Comparison of ENCODE assay signal across 1 cellular context in the genomic region with DNA sequence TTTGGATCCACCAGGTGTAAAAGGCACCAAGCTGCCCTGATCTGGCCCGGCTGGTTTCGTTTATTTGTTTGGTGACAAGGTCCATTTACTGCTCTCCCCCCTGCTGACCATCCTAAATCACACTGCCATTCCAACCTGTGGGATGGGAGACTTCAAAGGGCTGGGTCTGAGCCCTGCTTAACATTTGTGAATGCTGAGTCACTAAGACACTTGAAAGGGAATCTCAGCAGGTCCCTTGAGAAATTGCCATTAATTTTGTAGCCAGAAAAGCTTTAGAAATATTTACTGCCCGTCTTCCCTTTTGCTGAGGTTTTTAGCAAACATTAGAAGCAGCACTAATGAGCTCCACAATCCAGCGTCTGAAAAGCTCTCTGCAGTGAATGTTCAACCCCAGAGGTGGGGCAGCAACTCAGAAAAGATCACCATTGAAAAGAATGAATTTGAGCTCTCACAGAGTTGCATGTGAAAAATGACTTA.
TF ChIP-seq lines count a peak whose summit lies in the region.

No MANE protein-coding gene starts in this region.

TF ChIP-seq in H1, 55 proteins besides CTCF, POLR2A, EP300 and RAD21 (continued from another document):
- peak; percentile 44 for TF ChIP-seq CTBP2 (IDR thresholded peaks at IDR 0.05; ENCODE audit: borderline replicate concordance, insufficient read depth, insufficient read length, low read length)
- TF ChIP-seq BRCA1 (IDR thresholded peaks at IDR 0.05; ENCODE audit: low read depth, low read length), result no peak
- TF ChIP-seq CBX5 (IDR thresholded peaks at IDR 0.05; ENCODE audit: low read depth, low read length), result no peak
- no peak for TF ChIP-seq SP2 (IDR thresholded peaks at IDR 0.05; ENCODE audit: low read length)
- TF ChIP-seq SIN3A (conservative IDR thresholded peaks at IDR 0.05 in 1 of 2, IDR thresholded peaks at IDR 0.05 in 1 of 2; ENCODE audit: low read depth in 1 of 2, low read length in 2 of 2), result no peak
- no peak for TF ChIP-seq CHD2 (IDR thresholded peaks at IDR 0.05; ENCODE audit: low read length)
- no peak for TF ChIP-seq CREB1 (IDR thresholded peaks at IDR 0.05)
- TF ChIP-seq POLR2AphosphoS5 (IDR thresholded peaks at IDR 0.05; ENCODE audit: low read depth, low read length), result no peak
- 0 out of 2 replicates have a peak, but pooled peaks have one; percentile 74 for TF ChIP-seq TCF12 (IDR thresholded peaks at IDR 0.05; ENCODE audit: low read depth, low read length)
- peak; percentile 64 for TF ChIP-seq YY1 (IDR thresholded peaks at IDR 0.05; ENCODE audit: low read depth, low read length)
- TF ChIP-seq EZH2 (IDR thresholded peaks at IDR 0.05; ENCODE audit: low read depth, low read length, severe bottlenecking), result no peak
- no peak for TF ChIP-seq RNF2 (IDR thresholded peaks at IDR 0.05; ENCODE audit: borderline replicate concordance, low read depth, low read length, missing control alignments, poor library complexity, severe bottlenecking)
- TF ChIP-seq, protein P1, sequence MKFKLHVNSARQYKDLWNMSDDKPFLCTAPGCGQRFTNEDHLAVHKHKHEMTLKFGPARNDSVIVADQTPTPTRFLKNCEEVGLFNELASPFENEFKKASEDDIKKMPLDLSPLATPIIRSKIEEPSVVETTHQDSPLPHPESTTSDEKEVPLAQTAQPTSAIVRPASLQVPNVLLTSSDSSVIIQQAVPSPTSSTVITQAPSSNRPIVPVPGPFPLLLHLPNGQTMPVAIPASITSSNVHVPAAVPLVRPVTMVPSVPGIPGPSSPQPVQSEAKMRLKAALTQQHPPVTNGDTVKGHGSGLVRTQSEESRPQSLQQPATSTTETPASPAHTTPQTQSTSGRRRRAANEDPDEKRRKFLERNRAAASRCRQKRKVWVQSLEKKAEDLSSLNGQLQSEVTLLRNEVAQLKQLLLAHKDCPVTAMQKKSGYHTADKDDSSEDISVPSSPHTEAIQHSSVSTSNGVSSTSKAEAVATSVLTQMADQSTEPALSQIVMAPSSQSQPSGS (IDR thresholded peaks at IDR 0.05; ENCODE audit: low read length), result no peak
- peak; percentile 91 for TF ChIP-seq MAFK (IDR thresholded peaks at IDR 0.05; ENCODE audit: low read depth, low read length)
- TF ChIP-seq POU5F1 (IDR thresholded peaks at IDR 0.05; ENCODE audit: low read depth, low read length), result no peak
- TF ChIP-seq, protein P2, sequence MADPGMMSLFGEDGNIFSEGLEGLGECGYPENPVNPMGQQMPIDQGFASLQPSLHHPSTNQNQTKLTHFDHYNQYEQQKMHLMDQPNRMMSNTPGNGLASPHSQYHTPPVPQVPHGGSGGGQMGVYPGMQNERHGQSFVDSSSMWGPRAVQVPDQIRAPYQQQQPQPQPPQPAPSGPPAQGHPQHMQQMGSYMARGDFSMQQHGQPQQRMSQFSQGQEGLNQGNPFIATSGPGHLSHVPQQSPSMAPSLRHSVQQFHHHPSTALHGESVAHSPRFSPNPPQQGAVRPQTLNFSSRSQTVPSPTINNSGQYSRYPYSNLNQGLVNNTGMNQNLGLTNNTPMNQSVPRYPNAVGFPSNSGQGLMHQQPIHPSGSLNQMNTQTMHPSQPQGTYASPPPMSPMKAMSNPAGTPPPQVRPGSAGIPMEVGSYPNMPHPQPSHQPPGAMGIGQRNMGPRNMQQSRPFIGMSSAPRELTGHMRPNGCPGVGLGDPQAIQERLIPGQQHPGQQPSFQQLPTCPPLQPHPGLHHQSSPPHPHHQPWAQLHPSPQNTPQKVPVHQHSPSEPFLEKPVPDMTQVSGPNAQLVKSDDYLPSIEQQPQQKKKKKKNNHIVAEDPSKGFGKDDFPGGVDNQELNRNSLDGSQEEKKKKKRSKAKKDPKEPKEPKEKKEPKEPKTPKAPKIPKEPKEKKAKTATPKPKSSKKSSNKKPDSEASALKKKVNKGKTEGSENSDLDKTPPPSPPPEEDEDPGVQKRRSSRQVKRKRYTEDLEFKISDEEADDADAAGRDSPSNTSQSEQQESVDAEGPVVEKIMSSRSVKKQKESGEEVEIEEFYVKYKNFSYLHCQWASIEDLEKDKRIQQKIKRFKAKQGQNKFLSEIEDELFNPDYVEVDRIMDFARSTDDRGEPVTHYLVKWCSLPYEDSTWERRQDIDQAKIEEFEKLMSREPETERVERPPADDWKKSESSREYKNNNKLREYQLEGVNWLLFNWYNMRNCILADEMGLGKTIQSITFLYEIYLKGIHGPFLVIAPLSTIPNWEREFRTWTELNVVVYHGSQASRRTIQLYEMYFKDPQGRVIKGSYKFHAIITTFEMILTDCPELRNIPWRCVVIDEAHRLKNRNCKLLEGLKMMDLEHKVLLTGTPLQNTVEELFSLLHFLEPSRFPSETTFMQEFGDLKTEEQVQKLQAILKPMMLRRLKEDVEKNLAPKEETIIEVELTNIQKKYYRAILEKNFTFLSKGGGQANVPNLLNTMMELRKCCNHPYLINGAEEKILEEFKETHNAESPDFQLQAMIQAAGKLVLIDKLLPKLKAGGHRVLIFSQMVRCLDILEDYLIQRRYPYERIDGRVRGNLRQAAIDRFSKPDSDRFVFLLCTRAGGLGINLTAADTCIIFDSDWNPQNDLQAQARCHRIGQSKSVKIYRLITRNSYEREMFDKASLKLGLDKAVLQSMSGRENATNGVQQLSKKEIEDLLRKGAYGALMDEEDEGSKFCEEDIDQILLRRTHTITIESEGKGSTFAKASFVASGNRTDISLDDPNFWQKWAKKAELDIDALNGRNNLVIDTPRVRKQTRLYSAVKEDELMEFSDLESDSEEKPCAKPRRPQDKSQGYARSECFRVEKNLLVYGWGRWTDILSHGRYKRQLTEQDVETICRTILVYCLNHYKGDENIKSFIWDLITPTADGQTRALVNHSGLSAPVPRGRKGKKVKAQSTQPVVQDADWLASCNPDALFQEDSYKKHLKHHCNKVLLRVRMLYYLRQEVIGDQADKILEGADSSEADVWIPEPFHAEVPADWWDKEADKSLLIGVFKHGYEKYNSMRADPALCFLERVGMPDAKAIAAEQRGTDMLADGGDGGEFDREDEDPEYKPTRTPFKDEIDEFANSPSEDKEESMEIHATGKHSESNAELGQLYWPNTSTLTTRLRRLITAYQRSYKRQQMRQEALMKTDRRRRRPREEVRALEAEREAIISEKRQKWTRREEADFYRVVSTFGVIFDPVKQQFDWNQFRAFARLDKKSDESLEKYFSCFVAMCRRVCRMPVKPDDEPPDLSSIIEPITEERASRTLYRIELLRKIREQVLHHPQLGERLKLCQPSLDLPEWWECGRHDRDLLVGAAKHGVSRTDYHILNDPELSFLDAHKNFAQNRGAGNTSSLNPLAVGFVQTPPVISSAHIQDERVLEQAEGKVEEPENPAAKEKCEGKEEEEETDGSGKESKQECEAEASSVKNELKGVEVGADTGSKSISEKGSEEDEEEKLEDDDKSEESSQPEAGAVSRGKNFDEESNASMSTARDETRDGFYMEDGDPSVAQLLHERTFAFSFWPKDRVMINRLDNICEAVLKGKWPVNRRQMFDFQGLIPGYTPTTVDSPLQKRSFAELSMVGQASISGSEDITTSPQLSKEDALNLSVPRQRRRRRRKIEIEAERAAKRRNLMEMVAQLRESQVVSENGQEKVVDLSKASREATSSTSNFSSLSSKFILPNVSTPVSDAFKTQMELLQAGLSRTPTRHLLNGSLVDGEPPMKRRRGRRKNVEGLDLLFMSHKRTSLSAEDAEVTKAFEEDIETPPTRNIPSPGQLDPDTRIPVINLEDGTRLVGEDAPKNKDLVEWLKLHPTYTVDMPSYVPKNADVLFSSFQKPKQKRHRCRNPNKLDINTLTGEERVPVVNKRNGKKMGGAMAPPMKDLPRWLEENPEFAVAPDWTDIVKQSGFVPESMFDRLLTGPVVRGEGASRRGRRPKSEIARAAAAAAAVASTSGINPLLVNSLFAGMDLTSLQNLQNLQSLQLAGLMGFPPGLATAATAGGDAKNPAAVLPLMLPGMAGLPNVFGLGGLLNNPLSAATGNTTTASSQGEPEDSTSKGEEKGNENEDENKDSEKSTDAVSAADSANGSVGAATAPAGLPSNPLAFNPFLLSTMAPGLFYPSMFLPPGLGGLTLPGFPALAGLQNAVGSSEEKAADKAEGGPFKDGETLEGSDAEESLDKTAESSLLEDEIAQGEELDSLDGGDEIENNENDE (IDR thresholded peaks at IDR 0.05; ENCODE audit: insufficient replicate concordance, low read length), result peak; percentile 47
- peak; percentile 55 for TF ChIP-seq NANOG (IDR thresholded peaks at IDR 0.05; ENCODE audit: insufficient read depth, low read depth, low read length, poor library complexity, severe bottlenecking)
- no peak for TF ChIP-seq RFX5 (IDR thresholded peaks at IDR 0.05; ENCODE audit: borderline replicate concordance, low read depth, low read length)
- TF ChIP-seq TAF7 (optimal IDR thresholded peaks at IDR 0.05; ENCODE audit: borderline replicate concordance, low read depth, low read length), result no peak
- peak; percentile 82 for TF ChIP-seq JUN (IDR thresholded peaks at IDR 0.05; ENCODE audit: low read depth, low read length)
- no peak for TF ChIP-seq SUZ12 (IDR thresholded peaks at IDR 0.05; ENCODE audit: low read length)
- TF ChIP-seq SIX5 (IDR thresholded peaks at IDR 0.05; ENCODE audit: low read depth, low read length), result no peak
- TF ChIP-seq GTF2F1 (IDR thresholded peaks at IDR 0.05; ENCODE audit: borderline replicate concordance, low read depth, low read length), result no peak
- TF ChIP-seq RBBP5 (IDR thresholded peaks at IDR 0.05; ENCODE audit: borderline replicate concordance, low read depth, low read length), result no peak
- TF ChIP-seq HDAC2 (IDR thresholded peaks at IDR 0.05; ENCODE audit: borderline replicate concordance in 1 of 2, low read depth in 2 of 2, low read length in 2 of 2), result 0 out of 4 replicates have a peak, but pooled peaks of 1 of the 2 experiments have one; percentile 21
- no peak for TF ChIP-seq RXRA (IDR thresholded peaks at IDR 0.05; ENCODE audit: insufficient read depth, low read depth, low read length)
- no peak for TF ChIP-seq SAP30 (IDR thresholded peaks at IDR 0.05; ENCODE audit: insufficient read depth, insufficient replicate concordance, low read length)
- TF ChIP-seq JUND (IDR thresholded peaks at IDR 0.05; ENCODE audit: low read length), result peak; percentile 93
- no peak for TF ChIP-seq TAF1 (IDR thresholded peaks at IDR 0.05; ENCODE audit: low read depth, low read length)
- TF ChIP-seq ASH2L (IDR thresholded peaks at IDR 0.05; ENCODE audit: low read length), result no peak
- TF ChIP-seq HDAC6 (IDR thresholded peaks at IDR 0.05; ENCODE audit: low read depth, low read length), result no peak
- TF ChIP-seq BACH1 (IDR thresholded peaks at IDR 0.05; ENCODE audit: low read length), result peak; percentile 97
- no peak for TF ChIP-seq CBX8 (IDR thresholded peaks at IDR 0.05; ENCODE audit: borderline replicate concordance, low read depth, low read length)
- peak in 1 of 2 experiments; percentile 12 for TF ChIP-seq BCL11A (IDR thresholded peaks at IDR 0.05; ENCODE audit: low read depth in 2 of 2, low read length in 2 of 2)
- TF ChIP-seq FOSL1 (IDR thresholded peaks at IDR 0.05; ENCODE audit: insufficient read depth, low read depth, low read length), result no peak
- TF ChIP-seq CEBPB (IDR thresholded peaks at IDR 0.05; ENCODE audit: low read depth, low read length), result no peak
- TF ChIP-seq PHF8 (conservative IDR thresholded peaks at IDR 0.05; ENCODE audit: low read depth, low read length), result no peak
- no peak for TF ChIP-seq CHD1 (IDR thresholded peaks at IDR 0.05; ENCODE audit: low read depth, low read length)
- TF ChIP-seq TEAD4 (IDR thresholded peaks at IDR 0.05; ENCODE audit: low read depth, low read length), result peak; percentile 70; the same call in 1 of the 2 replicates
- peak; percentile 48; the same call in 1 of the 2 replicates for TF ChIP-seq SP1 (IDR thresholded peaks at IDR 0.05; ENCODE audit: low read depth, low read length)
TF ChIP-seq in H1: peak in this region for 15.
